In the genomic region with DNA sequence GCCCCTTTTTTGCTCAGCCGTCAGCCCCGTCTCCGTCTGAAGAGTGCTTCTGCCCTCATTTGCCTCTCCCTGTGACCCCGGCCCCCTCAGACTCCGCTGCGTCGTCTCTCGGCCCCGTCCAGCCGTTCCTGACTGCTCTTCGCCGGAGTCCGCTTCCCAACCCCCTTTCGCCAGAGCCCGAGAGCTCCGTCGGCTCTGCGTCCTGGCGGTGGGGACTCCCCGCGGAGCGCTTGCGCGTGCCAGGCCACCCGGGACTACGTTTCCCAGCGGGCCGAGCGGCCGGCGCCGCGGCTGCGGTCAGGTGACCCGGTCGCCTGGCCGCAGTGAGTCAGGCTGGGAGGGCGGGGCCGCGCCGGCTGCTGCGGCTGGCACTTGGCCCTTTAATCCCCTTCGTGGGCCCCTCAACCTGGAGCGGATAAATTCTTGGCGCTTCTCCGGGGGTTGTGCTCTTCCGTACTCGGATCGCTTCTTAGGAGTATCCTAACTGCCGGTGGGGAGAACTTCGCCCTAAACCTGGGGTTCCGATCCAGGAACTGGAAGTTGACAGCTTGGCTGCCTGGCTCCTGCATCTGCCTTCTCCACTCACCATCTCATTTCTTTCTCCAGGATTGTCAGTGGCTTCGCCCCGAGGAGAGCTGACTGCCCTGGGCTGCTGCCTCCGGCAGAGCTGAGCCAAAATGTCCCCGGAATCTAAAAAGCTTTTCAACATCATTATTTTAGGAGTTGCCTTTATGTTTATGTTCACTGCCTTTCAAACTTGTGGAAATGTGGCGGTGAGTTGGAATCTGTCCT, we compare ENCODE assay signal across 8 cellular contexts. TPM values are rescaled to one million over a fixed set of nuclear protein-coding genes. Genes with fewer than 3 reads are reported as not detected.
A peak's percentile ranks its signal among the peaks of the same experiment; 100 is the strongest.
DNase-seq lines count a peak whose midpoint lies in the region; ATAC-seq and TF ChIP-seq lines count a peak whose summit lies in the region.

Gene MFSD11, plus strand, starts transcription at position 444 of the 792 bp plus-strand sequence. Its CDS starts 234 bp downstream, at position 678.

- peak; percentile 51 for DNase-seq in AG04449 (ENCODE audit: low read depth, low spot score)
- peak; percentile 97 for DNase-seq in NCI-H2227 treated with DMSO at 0.1 percent for 48 hours (lab: John Stamatoyannopoulos, UW)
- peak; percentile 81 for DNase-seq in activated CD4-positive, CD25-positive, alpha-beta regulatory T cell treated with anti-CD3 and anti-CD28 coated beads, Interleukin-2, amount 50 U/mL, for 16 hours (ENCODE audit: low read depth, low spot score)
- peak in 58 of 61 donors; percentile 70 to 98 (median 91) for DNase-seq in caudate nucleus (lab: John Stamatoyannopoulos, UW)
- DNase-seq in immature natural killer cell = peak; percentile 95 to 96 (median 96)
- DNase-seq in smooth muscle cell of the brain vasculature (ENCODE audit: low read depth, low spot score) = peak; percentile 81

- no peak for TF ChIP-seq CTCF in AG04449 (IDR thresholded peaks at IDR 0.05; ENCODE audit: insufficient read depth, low read length, missing control alignments)

- H3K27me3 Mint-ChIP-seq in immature natural killer cell (ENCODE audit: low read depth in 3 of 3) = peaks cover 21 to 36% (median 30%) of the 10 kb centered on the region in 3 donors

- H3K4me1 Mint-ChIP-seq in immature natural killer cell = peaks cover 49 to 55% of the 10 kb centered on the region in 2 donors

- H3K27ac ChIP-seq in caudate nucleus (ENCODE audit: low read depth, low read length) = peak within 1 kb of the TSS; percentile 100

- CTCF ChIA-PET in AG04449 (lab: Yijun Ruan, JAX) = interaction anchor here (1.0 to 3.0 kb wide), 4 partner anchors 11 to 319 kb away, joined by 3 to 12 read pairs (median 8); no protein-coding TSS in a partner anchor

- H3K4me3 Mint-ChIP-seq in immature natural killer cell = peak within 1 kb of the TSS; percentile 93 to 98 (median 95)

- no peaks in the 10 kb centered on the region for H3K9me3 Mint-ChIP-seq in immature natural killer cell

- H3K27ac Mint-ChIP-seq in immature natural killer cell = peak within 1 kb of the TSS; percentile 99 to 100 (median 99)

- H3K36me3 Mint-ChIP-seq in immature natural killer cell = peaks cover 22 to 39% (median 27%) of the 10 kb centered on the region in 3 donors

- ATAC-seq in GM18870 (IDR thresholded peaks at IDR 0.05; ENCODE audit: unreplicated experiment) = peak; percentile 30
- peak; percentile 53 for ATAC-seq in HG03108 (IDR thresholded peaks at IDR 0.05; ENCODE audit: unreplicated experiment)

- peak within 1 kb of the TSS; percentile 97 for H3K4me3 ChIP-seq in AG04449 (ENCODE audit: low read depth, low read length)

- POLR2A ChIA-PET in AG04449 (lab: Yijun Ruan, JAX) = interaction anchor here (0.8 to 4.0 kb wide), 9 partner anchors 10 to 135 kb away, joined by 3 to 27 read pairs (median 7); partner anchors contain the start of genes JMJD6 and METTL23

RNA-seq across cellular contexts. Expression of gene MFSD11, which starts in this region (rescaled TPM):
- polyA plus RNA-seq in immature natural killer cell = 10 to 100 TPM; 25.2 to 48.0 (median 36.0) TPM

Comparison
In these comparisons a context has a peak if more than half of its experiments do, and no peak if none do; other contexts are left out.
1. Peak in every context shown above with its lines: DNase-seq, ATAC-seq, H3K4me3 ChIP-seq and H3K27ac ChIP-seq.